Comparison of ENCODE assay signal across 1 cellular context in genomic region chr2:200509608-200510433, GRCh38.
TF ChIP-seq lines count a peak whose summit lies in the region.

KCTD18 (minus strand) TSS chr2:200510068; CDS start chr2:200507016, 3,052 bp downstream.

TF ChIP-seq in GM12878, 131 proteins besides CTCF, POLR2A, EP300 and RAD21 (continued from another document and continues in another):
- TF ChIP-seq ZNF592 (IDR thresholded peaks at IDR 0.05), result peak; percentile 88
- no peak for TF ChIP-seq FOS (IDR thresholded peaks at IDR 0.05; ENCODE audit: borderline replicate concordance, extremely low read depth, insufficient read length)
- no peak for TF ChIP-seq ZBTB40 (IDR thresholded peaks at IDR 0.05; ENCODE audit: borderline replicate concordance)
- peak; percentile 80 for TF ChIP-seq PAX5 (IDR thresholded peaks at IDR 0.05; ENCODE audit: borderline replicate concordance, low read depth, low read length)
- no peak for TF ChIP-seq NFYA (IDR thresholded peaks at IDR 0.05; ENCODE audit: borderline replicate concordance, low read depth, low read length)
- no peak for TF ChIP-seq CUX1 (IDR thresholded peaks at IDR 0.05; ENCODE audit: insufficient replicate concordance, low read depth, low read length)
- no peak for TF ChIP-seq SREBF1 (IDR thresholded peaks at IDR 0.05; ENCODE audit: low read length)
- TF ChIP-seq YY1 (IDR thresholded peaks at IDR 0.05; ENCODE audit: low read depth, low read length), result peak; percentile 60; the same call in 1 of the 2 replicates
- TF ChIP-seq TCF3 (IDR thresholded peaks at IDR 0.05; ENCODE audit: borderline replicate concordance, insufficient read depth, low read depth, low read length), result peak; percentile 76; the same call in 1 of the 2 replicates
- TF ChIP-seq EGR1 (IDR thresholded peaks at IDR 0.05; ENCODE audit: borderline replicate concordance in 1 of 2, low read depth in 2 of 2, low read length in 2 of 2), result peak; percentile 45 to 74; a peak in 1 of 3 replicates
- TF ChIP-seq RELA (IDR thresholded peaks at IDR 0.05; ENCODE audit: borderline replicate concordance, partially characterized antibody), result no peak
- peak; percentile 66 to 90; a peak in 3 of 4 replicates for TF ChIP-seq BHLHE40 (IDR thresholded peaks at IDR 0.05; ENCODE audit: borderline replicate concordance in 1 of 2, low read depth in 2 of 2, low read length in 1 of 2)
- TF ChIP-seq BRCA1 (IDR thresholded peaks at IDR 0.05; ENCODE audit: low read depth, low read length), result no peak
- no peak for TF ChIP-seq ZNF384 (IDR thresholded peaks at IDR 0.05; ENCODE audit: borderline replicate concordance, low read depth, low read length)
- TF ChIP-seq BMI1 (IDR thresholded peaks at IDR 0.05; ENCODE audit: borderline replicate concordance), result no peak
- TF ChIP-seq CREM (IDR thresholded peaks at IDR 0.05; ENCODE audit: low read depth), result no peak
- no peak for TF ChIP-seq E2F4 (IDR thresholded peaks at IDR 0.05; ENCODE audit: low read depth, low read length)
- peak; percentile 86 for TF ChIP-seq ZNF687 (IDR thresholded peaks at IDR 0.05)
- TF ChIP-seq NR2C1 (IDR thresholded peaks at IDR 0.05), result peak; percentile 55; the same call in 1 of the 2 replicates
- TF ChIP-seq SPI1 (IDR thresholded peaks at IDR 0.05; ENCODE audit: borderline replicate concordance, insufficient read depth, low read depth, low read length), result peak; percentile 29; the same call in 1 of the 2 replicates
- no peak for TF ChIP-seq HDAC6 (IDR thresholded peaks at IDR 0.05; ENCODE audit: unreplicated experiment)
- TF ChIP-seq MTA2 (IDR thresholded peaks at IDR 0.05; ENCODE audit: low read depth), result peak; percentile 50; the same call in 1 of the 2 replicates
- no peak for TF ChIP-seq ZBTB11 (CRISPR knock-in tag; IDR thresholded peaks at IDR 0.05)
- peak; percentile 99 for TF ChIP-seq BACH1 (IDR thresholded peaks at IDR 0.05; ENCODE audit: borderline replicate concordance)
- no peak for TF ChIP-seq IRF5 (IDR thresholded peaks at IDR 0.05; ENCODE audit: borderline replicate concordance)
- TF ChIP-seq STAT1 (conservative IDR thresholded peaks at IDR 0.05), result peak; percentile 65; the same call in 1 of the 2 replicates
- no peak for TF ChIP-seq CEBPB (IDR thresholded peaks at IDR 0.05; ENCODE audit: borderline replicate concordance in 1 of 2, low read depth in 2 of 2, low read length in 2 of 2)
- peak; percentile 36 for TF ChIP-seq MEF2B (IDR thresholded peaks at IDR 0.05; ENCODE audit: partially characterized antibody, poor library complexity, severe bottlenecking)
- TF ChIP-seq SMAD5 (IDR thresholded peaks at IDR 0.05; ENCODE audit: low read depth), result no peak
- peak; percentile 90 for TF ChIP-seq ZNF207 (IDR thresholded peaks at IDR 0.05; ENCODE audit: borderline replicate concordance)
- TF ChIP-seq RUNX3 (IDR thresholded peaks at IDR 0.05; ENCODE audit: low read length), result no peak
